34 cellular contexts compared by ENCODE assay signal in genomic region chr6:116542426-116542825, GRCh38. TPM values are rescaled to one million over a fixed set of nuclear protein-coding genes. Genes with fewer than 3 reads are reported as not detected.
"Had no signal": no experiment of that assay in that cellular context is flagged by ENCODE, and none has a peak within 500 bp of the region (broad histone marks: within the 10 kb centered on the region; RNA-seq: fewer than 3 reads in every experiment).

No MANE protein-coding gene starts in this region.

- H3K9me3 ChIP-seq: ascending aorta had no signal

- H3K9me3 Mint-ChIP-seq: activated CD4-positive, alpha-beta memory T cell treated with anti-CD3 and anti-CD28 coated beads, Interleukin-2, amount 10 ng/mL, durations not matched to agents 7 days and 5 days; activated naive CD4-positive, alpha-beta T cell treated with anti-CD3 and anti-CD28 coated beads, Interleukin-2, amount 50 U/mL, for 24 hours; activated naive CD8-positive, alpha-beta T cell treated with anti-CD3 and anti-CD28 coated beads, Interleukin-2, amount 10 ng/mL, durations not matched to agents 7 days and 5 days; activated T-cell treated with anti-CD3 and anti-CD28 coated beads, Interleukin-2, amount 50 U/mL, for 72 hours; activated T-helper 17 cell treated with anti-CD3 and anti-CD28 coated beads, Interleukin-2, amount 50 U/mL, for 72 hours had no signal

- H3K4me1 ChIP-seq: ascending aorta had no signal

- DNase-seq: activated CD4-positive, alpha-beta memory T cell treated with anti-CD3 and anti-CD28 coated beads, Interleukin-2, amount 10 ng/mL, durations not matched to agents 7 days and 5 days; activated CD4-positive, alpha-beta T cell treated with anti-CD3 and anti-CD28 coated beads for 1 hour; activated CD4-positive, alpha-beta T cell treated with anti-CD3 and anti-CD28 coated beads for 48 hours; activated CD4-positive, CD25-positive, alpha-beta regulatory T cell; activated effector memory CD4-positive, alpha-beta T cell treated with anti-CD3 and anti-CD28 coated beads, Interleukin-2, amount 50 U/mL, for 16 hours; activated naive CD4-positive, alpha-beta T cell; activated naive CD8-positive, alpha-beta T cell treated with anti-CD3 and anti-CD28 coated beads, Interleukin-2, amount 10 ng/mL, durations not matched to agents 7 days and 5 days; activated T-cell treated with anti-CD3 and anti-CD28 coated beads, Interleukin-2, amount 50 U/mL, for 1 hour; activated T-cell treated with anti-CD3 and anti-CD28 coated beads, Interleukin-2, amount 50 U/mL, for 72 hours; amygdala; Kasumi-1; KG1; MM.1S; MV-4-11; NCI-H1092 treated with DMSO at 0.1 percent for 48 hours; NCI-H146; NCI-H187; NCI-H2107; NCI-H226; NCI-H446 treated with DMSO at 0.1 percent for 48 hours; SIG-M5; SW 1271; T1000; WERI-Rb-1 had no signal

- H3K36me3 ChIP-seq: ascending aorta, WERI-Rb-1 had no signal

- ATAC-seq: activated T-cell treated with anti-CD3 and anti-CD28 coated beads, Interleukin-2, amount 50 U/mL, for 72 hours; activated T-helper 17 cell treated with anti-CD3 and anti-CD28 coated beads, Interleukin-2, amount 50 U/mL, for 72 hours; Panc1; Right ventricle myocardium inferior had no signal

- H3K4me3 ChIP-seq: ascending aorta had no signal

- H3K36me3 Mint-ChIP-seq: activated naive CD4-positive, alpha-beta T cell treated with anti-CD3 and anti-CD28 coated beads, Interleukin-2, amount 50 U/mL, for 24 hours; activated naive CD8-positive, alpha-beta T cell treated with anti-CD3 and anti-CD28 coated beads, Interleukin-2, amount 10 ng/mL, durations not matched to agents 7 days and 5 days had no signal

- H3K27ac ChIP-seq: ascending aorta, WERI-Rb-1 had no signal

- H3K4me1 Mint-ChIP-seq: activated CD4-positive, alpha-beta memory T cell treated with anti-CD3 and anti-CD28 coated beads, Interleukin-2, amount 10 ng/mL, durations not matched to agents 7 days and 5 days; activated naive CD4-positive, alpha-beta T cell treated with anti-CD3 and anti-CD28 coated beads, Interleukin-2, amount 50 U/mL, for 24 hours; activated naive CD8-positive, alpha-beta T cell treated with anti-CD3 and anti-CD28 coated beads, Interleukin-2, amount 10 ng/mL, durations not matched to agents 7 days and 5 days; activated T-helper 17 cell treated with anti-CD3 and anti-CD28 coated beads, Interleukin-2, amount 50 U/mL, for 72 hours had no signal

- H3K27me3 ChIP-seq: ascending aorta had no signal

- H3K4me3 Mint-ChIP-seq: activated CD4-positive, alpha-beta memory T cell treated with anti-CD3 and anti-CD28 coated beads, Interleukin-2, amount 10 ng/mL, durations not matched to agents 7 days and 5 days; activated naive CD4-positive, alpha-beta T cell treated with anti-CD3 and anti-CD28 coated beads, Interleukin-2, amount 50 U/mL, for 24 hours; activated naive CD8-positive, alpha-beta T cell treated with anti-CD3 and anti-CD28 coated beads, Interleukin-2, amount 10 ng/mL, durations not matched to agents 7 days and 5 days; activated T-cell treated with anti-CD3 and anti-CD28 coated beads, Interleukin-2, amount 50 U/mL, for 72 hours; activated T-helper 17 cell treated with anti-CD3 and anti-CD28 coated beads, Interleukin-2, amount 50 U/mL, for 72 hours had no signal

- H3K27ac Mint-ChIP-seq: activated CD4-positive, alpha-beta memory T cell treated with anti-CD3 and anti-CD28 coated beads, Interleukin-2, amount 10 ng/mL, durations not matched to agents 7 days and 5 days; activated naive CD4-positive, alpha-beta T cell treated with anti-CD3 and anti-CD28 coated beads, Interleukin-2, amount 50 U/mL, for 24 hours; activated naive CD8-positive, alpha-beta T cell treated with anti-CD3 and anti-CD28 coated beads, Interleukin-2, amount 10 ng/mL, durations not matched to agents 7 days and 5 days; activated T-cell treated with anti-CD3 and anti-CD28 coated beads, Interleukin-2, amount 50 U/mL, for 72 hours; activated T-helper 17 cell treated with anti-CD3 and anti-CD28 coated beads, Interleukin-2, amount 50 U/mL, for 72 hours had no signal

RNA-seq across cellular contexts. Expression of gene TRAPPC3L, which starts 3.1 kb away (rescaled TPM):
- total RNA-seq: activated CD4-positive, alpha-beta memory T cell treated with anti-CD3 and anti-CD28 coated beads, Interleukin-2, amount 10 ng/mL, durations not matched to agents 7 days and 5 days; activated CD8-positive, alpha-beta memory T cell treated with anti-CD3 and anti-CD28 coated beads for 36 hours; activated naive CD8-positive, alpha-beta T cell treated with anti-CD3 and anti-CD28 coated beads, Interleukin-2, amount 10 ng/mL, durations not matched to agents 7 days and 5 days; activated T-cell treated with anti-CD3 and anti-CD28 coated beads, Interleukin-2, amount 50 U/mL, for 72 hours; activated T-helper 17 cell treated with anti-CD3 and anti-CD28 coated beads, Interleukin-2, amount 50 U/mL, for 72 hours; ascending aorta; Right ventricle myocardium inferior; RPMI7951; T-helper 1 cell treated with Interleukin-12 subunit alpha and Interleukin-12 subunit beta and Interleukin-4 antibody, amounts not matched to agents 30 ng/mL and 1 ng/mL, for 36 hours; T-helper 2 cell treated with Interferon-gamma antibody and Interleukin-4, amounts not matched to agents 100 ng/mL and 5 ng/mL, for 36 hours had no signal

RNA-seq across cellular contexts. Expression of gene CALHM4, which starts 11.1 kb away (rescaled TPM):
- total RNA-seq: activated CD4-positive, alpha-beta memory T cell treated with anti-CD3 and anti-CD28 coated beads, Interleukin-2, amount 10 ng/mL, durations not matched to agents 7 days and 5 days; activated CD8-positive, alpha-beta memory T cell treated with anti-CD3 and anti-CD28 coated beads for 36 hours; activated naive CD8-positive, alpha-beta T cell treated with anti-CD3 and anti-CD28 coated beads, Interleukin-2, amount 10 ng/mL, durations not matched to agents 7 days and 5 days; activated T-cell treated with anti-CD3 and anti-CD28 coated beads, Interleukin-2, amount 50 U/mL, for 72 hours; activated T-helper 17 cell treated with anti-CD3 and anti-CD28 coated beads, Interleukin-2, amount 50 U/mL, for 72 hours; ascending aorta; cardiac septum; Right ventricle myocardium inferior; RPMI7951; T-helper 1 cell treated with Interleukin-12 subunit alpha and Interleukin-12 subunit beta and Interleukin-4 antibody, amounts not matched to agents 30 ng/mL and 1 ng/mL, for 36 hours; T-helper 2 cell treated with Interferon-gamma antibody and Interleukin-4, amounts not matched to agents 100 ng/mL and 5 ng/mL, for 36 hours had no signal

RNA-seq across cellular contexts. Expression of gene CALHM5, which starts 31.0 kb away (rescaled TPM):
- total RNA-seq: activated CD4-positive, alpha-beta memory T cell treated with anti-CD3 and anti-CD28 coated beads, Interleukin-2, amount 10 ng/mL, durations not matched to agents 7 days and 5 days; activated CD8-positive, alpha-beta memory T cell treated with anti-CD3 and anti-CD28 coated beads for 36 hours; activated naive CD8-positive, alpha-beta T cell treated with anti-CD3 and anti-CD28 coated beads, Interleukin-2, amount 10 ng/mL, durations not matched to agents 7 days and 5 days; activated T-cell treated with anti-CD3 and anti-CD28 coated beads, Interleukin-2, amount 50 U/mL, for 72 hours; activated T-helper 17 cell treated with anti-CD3 and anti-CD28 coated beads, Interleukin-2, amount 50 U/mL, for 72 hours; T-helper 1 cell treated with Interleukin-12 subunit alpha and Interleukin-12 subunit beta and Interleukin-4 antibody, amounts not matched to agents 30 ng/mL and 1 ng/mL, for 36 hours; T-helper 2 cell treated with Interferon-gamma antibody and Interleukin-4, amounts not matched to agents 100 ng/mL and 5 ng/mL, for 36 hours had no signal
